In the genomic region with DNA sequence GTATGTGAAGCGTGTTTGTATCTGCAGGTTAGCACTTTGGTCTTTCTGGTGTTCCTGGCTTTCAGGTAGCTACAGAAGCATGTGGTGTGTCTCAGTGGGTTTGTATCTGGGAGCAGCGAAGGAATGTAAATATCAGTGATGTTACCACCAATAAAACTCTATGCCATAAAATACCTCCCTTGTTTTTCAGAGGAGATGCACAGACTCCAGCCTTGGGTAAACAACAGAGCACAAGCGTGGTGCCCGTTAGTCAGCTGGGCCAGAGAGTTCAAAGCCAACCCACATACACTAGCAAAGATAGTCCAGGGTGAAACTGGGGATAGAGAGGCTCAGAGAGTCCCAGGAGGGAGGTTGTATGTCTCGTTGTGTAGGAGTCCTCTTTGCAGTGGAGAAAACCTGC, we compare ENCODE assay signal across 15 cellular contexts.
"Had no signal": no experiment of that assay in that cellular context is flagged by ENCODE, and none has a peak within 500 bp of the region (broad histone marks: within the 10 kb centered on the region; RNA-seq: fewer than 3 reads in every experiment).

No MANE protein-coding gene starts in this region.

- FAIRE-seq: TTC549 had no signal

- H3K27ac ChIP-seq: thoracic aorta had no signal

- DNase-seq: activated CD4-positive, alpha-beta T cell treated with anti-CD3 and anti-CD28 coated beads for 1 hour; activated CD4-positive, alpha-beta T cell treated with anti-CD3 and anti-CD28 coated beads, Interleukin-2, amount 50 U/mL, for 1 hour; activated CD8-positive, alpha-beta T cell treated with anti-CD3 and anti-CD28 coated beads, Interleukin-2, amount 10 ng/mL, durations not matched to agents 7 days and 5 days; activated gamma-delta T cell treated with Interleukin-2 at 50 U/mL for 16 hours; aorta; dermis blood vessel endothelial cell; effector CD8-positive, alpha-beta T cell; foreskin melanocyte; glutamatergic neuron; hypothalamus; stimulated activated CD4-positive, alpha-beta T cell treated with anti-CD3 and anti-CD28 coated beads, Interleukin-4, amount 100 ng/mL, for 24 hours; stimulated activated naive CD4-positive, alpha-beta T cell treated with Interleukin-2 at 50 U/mL for 16 hours; T-helper 1 cell had no signal

- H3K9me3 ChIP-seq: thoracic aorta had no signal

- H3K36me3 ChIP-seq: thoracic aorta had no signal

- H3K4me3 ChIP-seq: thoracic aorta had no signal

- ATAC-seq: activated CD8-positive, alpha-beta T cell treated with anti-CD3 and anti-CD28 coated beads, Interleukin-2, amount 10 ng/mL, durations not matched to agents 7 days and 5 days had no signal
